11 cellular contexts compared by ENCODE assay signal in genomic region chr21:16196521-16197208, GRCh38.
DNase-seq lines count a peak whose midpoint lies in the region; ATAC-seq and TF ChIP-seq lines count a peak whose summit lies in the region.
"Had no signal": no experiment of that assay in that cellular context is flagged by ENCODE, and none has a peak within 500 bp of the region (broad histone marks: within the 10 kb centered on the region; RNA-seq: fewer than 3 reads in every experiment).

No MANE protein-coding gene starts in this region.

- peak overlapping the region; percentile 97 for H3K27ac Mint-ChIP-seq in mesothelial cell of epicardium
- H3K27ac Mint-ChIP-seq: WTC11 had no signal

- peak overlapping the region; percentile 80 for H3K4me3 Mint-ChIP-seq in mesothelial cell of epicardium
- H3K4me3 Mint-ChIP-seq: WTC11 had no signal

- H3K4me1 ChIP-seq in heart left ventricle (peaks cover 0 to 23% (median 0%) of the 10 kb centered on the region in 12 donors), upper lobe of right lung (no peaks in the 10 kb centered on the region)

- H3K27me3 ChIP-seq in heart left ventricle (no peaks in the 10 kb centered on the region), upper lobe of right lung (no peaks in the 10 kb centered on the region)

- H3K27ac ChIP-seq in heart left ventricle (peak overlapping the region; percentile 19 to 80 (median 68)), cingulate gyrus (ENCODE audit: low read depth, low read length) (peak overlapping the region; percentile 73), upper lobe of right lung (peak overlapping the region; percentile 80)

- no peak for TF ChIP-seq POLR2A in heart left ventricle (IDR thresholded peaks at IDR 0.05)

- H3K27me3 Mint-ChIP-seq in mesothelial cell of epicardium (ENCODE audit: low read depth), result no peaks in the 10 kb centered on the region

- 45 to 55% (median 45%) methylated on average over 6 of the region's 6 CpGs for WGBS in heart left ventricle, 4 donors

- H3K9me3 ChIP-seq in heart left ventricle, result peaks cover 0 to 17% (median 0%) of the 10 kb centered on the region in 12 donors
- H3K9me3 ChIP-seq in upper lobe of right lung, result no peaks in the 10 kb centered on the region

- ATAC-seq in heart left ventricle (no peak), left cardiac atrium (no peak), upper lobe of right lung (no peak), GM21367 (IDR thresholded peaks at IDR 0.05; ENCODE audit: unreplicated experiment) (no peak), GM18517 (IDR thresholded peaks at IDR 0.05; ENCODE audit: unreplicated experiment) (no peak)
- ATAC-seq: WTC11 had no signal

- peak overlapping the region; percentile 6 to 63 (median 48) for H3K4me3 ChIP-seq in heart left ventricle
- H3K4me3 ChIP-seq in upper lobe of right lung, result peak overlapping the region; percentile 48

- DNase-seq in heart left ventricle (no peak), left cardiac atrium (no peak), mesothelial cell of epicardium (ENCODE audit: low spot score in 2 of 2, unreplicated experiment in 2 of 2) (no peak), upper lobe of right lung (no peak), HuH-7 (ENCODE audit: low spot score) (no peak)
- DNase-seq: NCI-H446 treated with DMSO at 0.1 percent for 48 hours, occipital lobe had no signal

- no peak for TF ChIP-seq CTCF in heart left ventricle (IDR thresholded peaks at IDR 0.05)
- no peak for TF ChIP-seq CTCF in mesothelial cell of epicardium (IDR thresholded peaks at IDR 0.05; ENCODE audit: unreplicated experiment)
- no peak for TF ChIP-seq CTCF in upper lobe of right lung (IDR thresholded peaks at IDR 0.05)

- intact Hi-C loops in heart left ventricle (cut with DNase I) (loop anchor here in 9 of 10 donors (5.0 to 10.0 kb wide), 5 partner anchors 108 to 226 kb away; no protein-coding TSS in a partner anchor), left cardiac atrium (cut with DNase I) (loop anchor here in 1 of 2 donors (5.0 to 10.0 kb wide), 2 partner anchors 112 to 221 kb away; no protein-coding TSS in a partner anchor), upper lobe of right lung (cut with DNase I) (no loop called here)

- H3K9me3 Mint-ChIP-seq in mesothelial cell of epicardium, result peaks cover 34% of the 10 kb centered on the region

- peaks cover 38% of the 10 kb centered on the region for H3K36me3 Mint-ChIP-seq in mesothelial cell of epicardium
- H3K36me3 Mint-ChIP-seq: WTC11 had no signal

- H3K36me3 ChIP-seq in heart left ventricle (no peaks in the 10 kb centered on the region), upper lobe of right lung (no peaks in the 10 kb centered on the region)

- H3K4me1 Mint-ChIP-seq in mesothelial cell of epicardium, result peaks cover 44% of the 10 kb centered on the region
